1 cellular context compared by ENCODE assay signal in the genomic region with DNA sequence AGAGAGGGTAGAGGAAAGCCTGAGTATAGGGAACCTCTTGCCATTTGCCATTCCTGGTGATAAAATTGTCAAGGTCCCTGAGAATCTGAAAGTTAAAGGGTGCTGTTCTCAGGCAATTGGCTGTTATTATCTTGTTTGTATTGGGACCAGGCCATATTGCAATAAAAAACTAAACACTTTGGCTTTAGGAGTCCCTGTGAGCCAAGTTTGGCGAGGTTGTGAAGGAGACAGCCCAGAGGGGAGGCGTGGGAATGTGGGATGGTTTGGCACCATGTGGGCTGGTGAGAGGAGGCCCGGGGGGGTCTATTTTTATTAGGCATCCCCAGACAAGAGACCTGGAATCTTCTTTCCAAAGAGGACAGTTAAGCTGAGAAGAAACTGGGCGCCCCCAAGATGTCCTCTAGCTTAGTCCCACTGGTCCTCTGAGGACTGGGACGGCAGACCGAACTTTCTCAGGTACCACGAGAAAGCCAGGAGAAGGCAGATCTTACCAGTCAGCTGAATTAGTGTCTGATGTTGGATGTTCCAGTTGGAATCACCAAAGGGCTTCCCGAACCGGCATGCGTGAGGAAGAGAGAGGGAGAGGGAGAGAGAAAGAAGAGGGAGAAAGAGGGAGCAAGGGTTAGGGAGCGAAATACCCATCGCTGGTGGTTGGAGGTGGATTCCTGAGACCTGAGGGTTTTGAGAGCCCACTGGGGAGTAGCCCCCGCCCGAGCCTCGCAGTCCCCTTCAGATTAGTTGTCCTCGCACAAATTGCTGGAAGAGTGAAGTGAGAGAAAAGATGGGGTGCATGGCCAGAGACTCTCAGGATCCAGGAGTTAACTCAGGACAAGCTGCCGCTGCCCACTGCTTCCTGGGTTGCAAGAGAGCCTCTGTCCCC.
TF ChIP-seq lines count a peak whose summit lies in the region.

No MANE protein-coding gene starts in this region.

TF ChIP-seq in SK-N-SH, 30 proteins besides CTCF, POLR2A, EP300 and RAD21 (continued from another document):
- no peak for TF ChIP-seq USF2 (IDR thresholded peaks at IDR 0.05; ENCODE audit: borderline replicate concordance, low read depth, low read length)
- TF ChIP-seq, protein P1, sequence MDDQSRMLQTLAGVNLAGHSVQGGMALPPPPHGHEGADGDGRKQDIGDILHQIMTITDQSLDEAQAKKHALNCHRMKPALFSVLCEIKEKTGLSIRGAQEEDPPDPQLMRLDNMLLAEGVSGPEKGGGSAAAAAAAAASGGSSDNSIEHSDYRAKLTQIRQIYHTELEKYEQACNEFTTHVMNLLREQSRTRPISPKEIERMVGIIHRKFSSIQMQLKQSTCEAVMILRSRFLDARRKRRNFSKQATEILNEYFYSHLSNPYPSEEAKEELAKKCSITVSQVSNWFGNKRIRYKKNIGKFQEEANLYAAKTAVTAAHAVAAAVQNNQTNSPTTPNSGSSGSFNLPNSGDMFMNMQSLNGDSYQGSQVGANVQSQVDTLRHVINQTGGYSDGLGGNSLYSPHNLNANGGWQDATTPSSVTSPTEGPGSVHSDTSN (IDR thresholded peaks at IDR 0.05): no peak
- TF ChIP-seq JUND (IDR thresholded peaks at IDR 0.05): no peak
- TF ChIP-seq, protein P2, sequence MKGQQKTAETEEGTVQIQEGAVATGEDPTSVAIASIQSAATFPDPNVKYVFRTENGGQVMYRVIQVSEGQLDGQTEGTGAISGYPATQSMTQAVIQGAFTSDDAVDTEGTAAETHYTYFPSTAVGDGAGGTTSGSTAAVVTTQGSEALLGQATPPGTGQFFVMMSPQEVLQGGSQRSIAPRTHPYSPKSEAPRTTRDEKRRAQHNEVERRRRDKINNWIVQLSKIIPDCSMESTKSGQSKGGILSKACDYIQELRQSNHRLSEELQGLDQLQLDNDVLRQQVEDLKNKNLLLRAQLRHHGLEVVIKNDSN (IDR thresholded peaks at IDR 0.05; ENCODE audit: borderline replicate concordance, low read depth): no peak
- TF ChIP-seq MEF2A (IDR thresholded peaks at IDR 0.05; ENCODE audit: borderline replicate concordance, low read depth): no peak
- TF ChIP-seq FOSL2 (IDR thresholded peaks at IDR 0.05; ENCODE audit: borderline replicate concordance, low read depth): no peak
- TF ChIP-seq SMC3 (IDR thresholded peaks at IDR 0.05; ENCODE audit: low read depth, low read length): no peak
- no peak for TF ChIP-seq RFX5 (IDR thresholded peaks at IDR 0.05; ENCODE audit: low read length)
- no peak for TF ChIP-seq RXRA (IDR thresholded peaks at IDR 0.05; ENCODE audit: borderline replicate concordance, low read depth)
- no peak for TF ChIP-seq GATA2 (CRISPR knock-in tag; IDR thresholded peaks at IDR 0.05)
- no peak for TF ChIP-seq CHD2 (IDR thresholded peaks at IDR 0.05; ENCODE audit: low read length, partially characterized antibody)
TF ChIP-seq in SK-N-SH: peak in this region for 0.
